In the genomic region with DNA sequence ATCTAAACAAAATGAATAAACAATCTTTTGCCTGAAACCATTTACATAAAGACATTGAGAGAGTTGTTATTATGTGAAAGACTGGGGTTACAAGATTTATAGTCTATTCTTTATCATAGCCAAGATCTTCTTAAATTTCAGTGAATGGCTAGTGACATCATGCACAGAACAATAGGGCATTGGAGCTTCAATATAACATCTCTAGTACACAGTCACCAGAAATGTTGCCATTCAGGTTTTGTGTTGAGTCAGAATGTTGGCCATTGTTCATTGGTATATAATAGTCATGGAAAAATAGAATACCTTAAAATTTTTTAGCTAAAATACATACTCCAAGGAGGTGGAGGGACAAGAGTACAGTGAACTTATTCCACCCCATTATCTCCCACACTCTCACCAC, we compare ENCODE assay signal across 22 cellular contexts. TPM values are rescaled to one million over a fixed set of nuclear protein-coding genes. Genes with fewer than 3 reads are reported as not detected.
"Had no signal": no experiment of that assay in that cellular context is flagged by ENCODE, and none has a peak within 500 bp of the region (broad histone marks: within the 10 kb centered on the region; RNA-seq: fewer than 3 reads in every experiment).

No MANE protein-coding gene starts in this region.

- H3K9ac ChIP-seq: neural progenitor cell had no signal

- H3K27ac ChIP-seq: body of pancreas, dorsolateral prefrontal cortex, heart right ventricle, neural progenitor cell, right atrium auricular region, tibial nerve had no signal

- H3K9me3 ChIP-seq: body of pancreas, heart right ventricle, mucosa of descending colon, right atrium auricular region, tibial nerve had no signal

- H3K27me3 ChIP-seq: body of pancreas, heart right ventricle, neural progenitor cell, right atrium auricular region, tibial nerve had no signal

- H3K4me2 ChIP-seq: neural progenitor cell had no signal

- H3K36me3 ChIP-seq: heart right ventricle, neural progenitor cell, right atrium auricular region, tibial nerve had no signal

- DNase-seq: activated CD4-positive, alpha-beta T cell treated with anti-CD3 and anti-CD28 coated beads, Interleukin-2, amount 10 ng/mL, durations not matched to agents 24 days and 14 days; activated CD8-positive, alpha-beta T cell treated with anti-CD3 and anti-CD28 coated beads, Interleukin-2, amount 10 ng/mL, durations not matched to agents 7 days and 5 days; activated naive CD4-positive, alpha-beta T cell treated with Interleukin-2 at 50 U/mL for 16 hours; activated naive CD8-positive, alpha-beta T cell treated with anti-CD3 and anti-CD28 coated beads, Interleukin-2, amount 10 ng/mL, durations not matched to agents 7 days and 5 days; activated T-cell treated with anti-CD3 and anti-CD28 coated beads, Interleukin-2, amount 50 U/mL, for 24 hours; amygdala; body of pancreas; central memory CD4-positive, alpha-beta T cell; dorsolateral prefrontal cortex; heart right ventricle; immature natural killer cell; mesenchymal stem cell; mucosa of descending colon; naive B cell; stimulated activated naive CD8-positive, alpha-beta T cell treated with anti-CD3 and anti-CD28 coated beads, Interleukin-15, Interleukin-2, amounts not matched to agents 100 U/mL and 50 U/mL, for 24 hours; substantia nigra had no signal

- H2AFZ ChIP-seq: neural progenitor cell had no signal

- ATAC-seq: activated CD8-positive, alpha-beta T cell treated with anti-CD3 and anti-CD28 coated beads, Interleukin-2, amount 10 ng/mL, durations not matched to agents 7 days and 5 days; body of pancreas; heart right ventricle; mucosa of descending colon; stimulated activated naive CD8-positive, alpha-beta T cell treated with anti-CD3 and anti-CD28 coated beads, Interleukin-15, Interleukin-2, amounts not matched to agents 100 U/mL and 50 U/mL, for 24 hours had no signal

- H3K4me1 ChIP-seq: body of pancreas, heart right ventricle, neural progenitor cell, right atrium auricular region, tibial nerve had no signal

- H3K4me3 ChIP-seq: body of pancreas, dorsolateral prefrontal cortex, heart right ventricle, mucosa of descending colon, neural progenitor cell, right atrium auricular region, tibial nerve had no signal

RNA-seq across cellular contexts. Expression of a gene that starts 44.3 kb away (rescaled TPM):
- total RNA-seq: activated CD4-positive, alpha-beta T cell treated with anti-CD3 and anti-CD28 coated beads, Interleukin-2, amount 10 ng/mL, durations not matched to agents 24 days and 14 days; activated CD8-positive, alpha-beta T cell treated with anti-CD3 and anti-CD28 coated beads, Interleukin-2, amount 10 ng/mL, durations not matched to agents 7 days and 5 days; activated naive CD8-positive, alpha-beta T cell treated with anti-CD3 and anti-CD28 coated beads, Interleukin-2, amount 10 ng/mL, durations not matched to agents 7 days and 5 days; activated T-helper 2 cell treated with anti-CD3 and anti-CD28 coated beads, Interferon-gamma antibody, Interleukin-2, Interleukin-4, amounts not matched to agents 10 μg/mL and 5 μg/mL and 100 μg/mL, durations not matched to agents 14 hours and 24 hours and 36 hours; body of pancreas; epithelial cell of proximal tubule; skeletal muscle tissue had no signal
- polyA plus RNA-seq: heart right ventricle, immature natural killer cell had no signal
